Comparison of ENCODE assay signal across 14 cellular contexts in genomic region chr18:26185267-26185666, GRCh38. TPM values are rescaled to one million over a fixed set of nuclear protein-coding genes. Genes with fewer than 3 reads are reported as not detected.
A peak's percentile ranks its signal among the peaks of the same experiment; 100 is the strongest.
DNase-seq lines count a peak whose midpoint lies in the region; ATAC-seq and TF ChIP-seq lines count a peak whose summit lies in the region.
"Had no signal": no experiment of that assay in that cellular context is flagged by ENCODE, and none has a peak within 500 bp of the region (broad histone marks: within the 10 kb centered on the region; RNA-seq: fewer than 3 reads in every experiment).

No MANE protein-coding gene starts in this region.

- H3K27me3 ChIP-seq in H7 (ENCODE audit: control insufficient read depth, insufficient read depth, low read length), result no peaks in the 10 kb centered on the region
- H3K27me3 ChIP-seq: dorsolateral prefrontal cortex had no signal

- peak; percentile 3 for DNase-seq in AG08396 (ENCODE audit: low spot score)
- peak; percentile 42 for DNase-seq in H7
- peak; percentile 7 for DNase-seq in RPMI7951 (ENCODE audit: low read depth)
- no peak for DNase-seq in glutamatergic neuron
- no peak for DNase-seq in inferior parietal cortex (ENCODE audit: extremely low spot score)
- no peak for DNase-seq in COR-L47 (lab: John Stamatoyannopoulos, UW)
- no peak for DNase-seq in stimulated activated naive CD4-positive, alpha-beta T cell (lab: John Stamatoyannopoulos, UW)
- DNase-seq: activated naive CD8-positive, alpha-beta T cell treated with anti-CD3 and anti-CD28 coated beads for 36 hours; C1 segment of cervical spinal cord; dorsolateral prefrontal cortex; hippocampal formation; NCI-H2029 treated with DMSO at 0.1 percent for 48 hours; SHP77 had no signal

- H3K27me3 Mint-ChIP-seq in glutamatergic neuron (ENCODE audit: unreplicated experiment), result peaks cover 2% of the 10 kb centered on the region
- H3K27me3 Mint-ChIP-seq: activated naive CD8-positive, alpha-beta T cell treated with anti-CD3 and anti-CD28 coated beads for 36 hours had no signal

- peaks cover 2% of the 10 kb centered on the region for H3K9me3 Mint-ChIP-seq in glutamatergic neuron (ENCODE audit: unreplicated experiment)

- no peaks in the 10 kb centered on the region for H3K36me3 Mint-ChIP-seq in glutamatergic neuron (ENCODE audit: unreplicated experiment)
- H3K36me3 Mint-ChIP-seq: activated naive CD8-positive, alpha-beta T cell treated with anti-CD3 and anti-CD28 coated beads for 36 hours had no signal

- H3K27ac Mint-ChIP-seq in glutamatergic neuron (ENCODE audit: unreplicated experiment), result no peak overlapping the region
- H3K27ac Mint-ChIP-seq: activated naive CD8-positive, alpha-beta T cell treated with anti-CD3 and anti-CD28 coated beads for 36 hours had no signal

- no peak overlapping the region for H3K4me3 Mint-ChIP-seq in glutamatergic neuron (ENCODE audit: unreplicated experiment)
- H3K4me3 Mint-ChIP-seq: activated naive CD8-positive, alpha-beta T cell treated with anti-CD3 and anti-CD28 coated beads for 36 hours had no signal

- H3K4me1 Mint-ChIP-seq in glutamatergic neuron (ENCODE audit: low read depth, unreplicated experiment), result no peaks in the 10 kb centered on the region

- peak; percentile 58 for TF ChIP-seq CTCF in glutamatergic neuron (IDR thresholded peaks at IDR 0.05; ENCODE audit: partially characterized antibody, unreplicated experiment)

- no peak overlapping the region for H3K4me3 ChIP-seq in H7 (ENCODE audit: insufficient read depth, low read depth, low read length)
- H3K4me3 ChIP-seq: dorsolateral prefrontal cortex had no signal

- ATAC-seq in GM18867 (IDR thresholded peaks at IDR 0.05; ENCODE audit: unreplicated experiment), result no peak

- H3K36me3 ChIP-seq in H7 (replicated peaks; ENCODE audit: control insufficient read depth, insufficient read depth, low read length), result no peaks in the 10 kb centered on the region

RNA-seq across cellular contexts. Expression of gene TAF4B, which starts 41.0 kb away (rescaled TPM):
- total RNA-seq in H7 (2014; rRNA removed; shearing (Covaris generic)), result 19.1 and 33.5 TPM in 2 replicates
- total RNA-seq in RPMI7951 (2014; rRNA removed; shearing (Covaris generic)), result 5.2 and 7.6 TPM in 2 replicates
- 1.4 TPM for total RNA-seq in glutamatergic neuron (ENCODE audit: unreplicated experiment)

RNA-seq across cellular contexts. Expression of gene PSMA8, which starts 51.6 kb away (rescaled TPM):
- not detected in 2 replicates for total RNA-seq in H7 (2014; rRNA removed; shearing (Covaris generic))
- not detected in 2 replicates for total RNA-seq in RPMI7951 (2014; rRNA removed; shearing (Covaris generic))
- total RNA-seq in glutamatergic neuron (ENCODE audit: unreplicated experiment), result not detected

Comparison
In these comparisons a context has a peak if more than half of its experiments do, and no peak if none do; other contexts are left out.
1. DNase-seq: peak in AG08396 (single experiment), H7 (single experiment) and RPMI7951 (single experiment); none in glutamatergic neuron (single experiment), inferior parietal cortex (single experiment), COR-L47 (single experiment) and stimulated activated naive CD4-positive, alpha-beta T cell (0 of 6).